In genomic region chr9:16986441-16987387, GRCh38 we compare ENCODE assay signal across 16 cellular contexts.
A peak's percentile ranks its signal among the peaks of the same experiment; 100 is the strongest.
DNase-seq lines count a peak whose midpoint lies in the region; ATAC-seq and TF ChIP-seq lines count a peak whose summit lies in the region.
"Had no signal": no experiment of that assay in that cellular context is flagged by ENCODE, and none has a peak within 500 bp of the region (broad histone marks: within the 10 kb centered on the region; RNA-seq: fewer than 3 reads in every experiment).

No MANE protein-coding gene starts in this region.

- H3K27me3 ChIP-seq in esophagus muscularis mucosa: no peaks in the 10 kb centered on the region
- no peaks in the 10 kb centered on the region for H3K27me3 ChIP-seq in neural progenitor cell
- H3K27me3 ChIP-seq in H7 (ENCODE audit: control insufficient read depth, insufficient read depth, low read length): no peaks in the 10 kb centered on the region
- H3K27me3 ChIP-seq in naive thymus-derived CD4-positive, alpha-beta T cell (ENCODE audit: control insufficient read depth in 2 of 2, insufficient read depth in 2 of 2, low read length in 2 of 2): no peaks in the 10 kb centered on the region
- H3K27me3 ChIP-seq: BE2C had no signal

- no peaks in the 10 kb centered on the region for H3K36me3 Mint-ChIP-seq in neural progenitor cell
- no peaks in the 10 kb centered on the region for H3K36me3 Mint-ChIP-seq in naive thymus-derived CD4-positive, alpha-beta T cell
- H3K36me3 Mint-ChIP-seq: mesothelial cell of epicardium had no signal

- no peak overlapping the region for H3K27ac Mint-ChIP-seq in neural progenitor cell
- no peak overlapping the region for H3K27ac Mint-ChIP-seq in naive thymus-derived CD4-positive, alpha-beta T cell
- H3K27ac Mint-ChIP-seq: activated T-helper 1 cell treated with anti-CD3 and anti-CD28 coated beads, Interleukin-12 subunit alpha, Interleukin-12 subunit beta, Interleukin-2, Interleukin-4 antibody, amounts not matched to agents 30 ng/mL and 10 ng/mL and 1 ng/mL, durations not matched to agents 14 hours and 24 hours and 36 hours; H9; mesothelial cell of epicardium had no signal

- intact Hi-C loops in esophagus muscularis mucosa (cut with DNase I): no loop called here
- intact Hi-C loops in naive thymus-derived CD4-positive, alpha-beta T cell (cut with micrococcal nuclease): no loop called here

- H3K4me3 ChIP-seq in AG10803 (ENCODE audit: low read length) (no peak overlapping the region), NB4 (ENCODE audit: low read depth, low read length) (no peak overlapping the region), esophagus muscularis mucosa (peak overlapping the region in 2 of 4 donors; percentile 8 to 9), neural progenitor cell (no peak overlapping the region), H7 (ENCODE audit: insufficient read depth, low read depth, low read length) (no peak overlapping the region)
- no peak overlapping the region for H3K4me3 ChIP-seq in naive thymus-derived CD4-positive, alpha-beta T cell (ENCODE audit: low read length)

- WGBS in esophagus muscularis mucosa: 34% methylated on average over 6 of the region's 6 CpGs

- H3K4me3 Mint-ChIP-seq in neural progenitor cell: no peak overlapping the region
- H3K4me3 Mint-ChIP-seq in naive thymus-derived CD4-positive, alpha-beta T cell: no peak overlapping the region
- H3K4me3 Mint-ChIP-seq: activated T-helper 1 cell treated with anti-CD3 and anti-CD28 coated beads, Interleukin-12 subunit alpha, Interleukin-12 subunit beta, Interleukin-2, Interleukin-4 antibody, amounts not matched to agents 30 ng/mL and 10 ng/mL and 1 ng/mL, durations not matched to agents 14 hours and 24 hours and 36 hours; H9; mesothelial cell of epicardium had no signal

- peak overlapping the region; percentile 47 for H2AFZ ChIP-seq in neural progenitor cell (replicated peaks)

- H3F3A ChIP-seq in neural progenitor cell (ENCODE audit: low read depth): no peaks in the 10 kb centered on the region

- H3K4me2 ChIP-seq in neural progenitor cell: no peak overlapping the region

- H3K27ac ChIP-seq in esophagus muscularis mucosa (replicated peaks in 1 of 4) (peak overlapping the region; percentile 81 to 87 (median 82)), neural progenitor cell (no peak overlapping the region)
- H3K27ac ChIP-seq in naive thymus-derived CD4-positive, alpha-beta T cell (ENCODE audit: low read depth, low read length): no peak overlapping the region

- TF ChIP-seq CTCF in AG10803 (conservative IDR thresholded peaks at IDR 0.05; ENCODE audit: low read length) (no peak; the same call in 1 of the 2 replicates), NB4 (IDR thresholded peaks at IDR 0.05; ENCODE audit: low read depth, low read length) (no peak), esophagus muscularis mucosa (IDR thresholded peaks at IDR 0.05) (no peak), neural progenitor cell (IDR thresholded peaks at IDR 0.05) (no peak)

- no peaks in the 10 kb centered on the region for H4K20me1 ChIP-seq in neural progenitor cell (ENCODE audit: low read depth)

- H3K36me3 ChIP-seq in esophagus muscularis mucosa (no peaks in the 10 kb centered on the region), neural progenitor cell (no peaks in the 10 kb centered on the region), H7 (replicated peaks; ENCODE audit: control insufficient read depth, insufficient read depth, low read length) (no peaks in the 10 kb centered on the region)
- no peaks in the 10 kb centered on the region for H3K36me3 ChIP-seq in naive thymus-derived CD4-positive, alpha-beta T cell (ENCODE audit: control insufficient read depth in 2 of 3, insufficient read depth in 3 of 3, low read length in 3 of 3)
- H3K36me3 ChIP-seq: BE2C had no signal

- H3K9ac ChIP-seq in neural progenitor cell: no peak overlapping the region

- no peak for TF ChIP-seq EP300 in esophagus muscularis mucosa (IDR thresholded peaks at IDR 0.05)

- POLR2A ChIA-PET in naive thymus-derived CD4-positive, alpha-beta T cell (lab: Charles Lee): no interaction called here

- no peak for ATAC-seq in naive thymus-derived CD4-positive, alpha-beta T cell
- ATAC-seq: activated CD4-positive, CD25-positive, alpha-beta regulatory T cell treated with anti-CD3 and anti-CD28 coated beads, Interleukin-2, amount 50 U/mL, for 24 hours had no signal

- peaks cover 4% of the 10 kb centered on the region for H3K27me3 Mint-ChIP-seq in neural progenitor cell (ENCODE audit: insufficient read depth, low read depth)
- H3K27me3 Mint-ChIP-seq in naive thymus-derived CD4-positive, alpha-beta T cell: no peaks in the 10 kb centered on the region

- TF ChIP-seq POLR2A in NB4 (IDR thresholded peaks at IDR 0.05; ENCODE audit: extremely low read depth, insufficient read length) (no peak), esophagus muscularis mucosa (IDR thresholded peaks at IDR 0.05; ENCODE audit: low read depth) (no peak)

- peaks cover 0 to 32% (median 23%) of the 10 kb centered on the region in 4 donors for H3K4me1 ChIP-seq in esophagus muscularis mucosa
- peaks cover 7% of the 10 kb centered on the region for H3K4me1 ChIP-seq in neural progenitor cell
- no peaks in the 10 kb centered on the region for H3K4me1 ChIP-seq in naive thymus-derived CD4-positive, alpha-beta T cell (ENCODE audit: control insufficient read depth in 2 of 2, insufficient read depth in 2 of 2, low read length in 2 of 2)
- H3K4me1 ChIP-seq: BE2C had no signal

- peaks cover 18% of the 10 kb centered on the region for H3K4me1 Mint-ChIP-seq in neural progenitor cell
- H3K4me1 Mint-ChIP-seq in naive thymus-derived CD4-positive, alpha-beta T cell: no peaks in the 10 kb centered on the region

- H3K9me3 Mint-ChIP-seq in neural progenitor cell: peaks cover 2% of the 10 kb centered on the region
- H3K9me3 Mint-ChIP-seq in naive thymus-derived CD4-positive, alpha-beta T cell: peaks cover 0 to 12% (median 0%) of the 10 kb centered on the region in 11 donors
- H3K9me3 Mint-ChIP-seq: H9, mesothelial cell of epicardium had no signal

- DNase-seq in AG10803 (ENCODE audit: low read depth): peak; percentile 90
- DNase-seq in NB4 (ENCODE audit: low read depth): peak; percentile 61
- no peak for DNase-seq in esophagus muscularis mucosa (ENCODE audit: extremely low spot score)
- no peak for DNase-seq in neural progenitor cell (ENCODE audit: low spot score)
- DNase-seq in H7: no peak
- DNase-seq in NCI-H1417 treated with DMSO at 0.1 percent for 48 hours (lab: John Stamatoyannopoulos, UW): no peak
- no peak for DNase-seq in NK-92 (lab: John Stamatoyannopoulos, UW; ENCODE audit: unreplicated experiment)
- no peak for DNase-seq in naive thymus-derived CD4-positive, alpha-beta T cell
- DNase-seq: BE2C, H9, NCI-H1105 treated with DMSO at 0.1 percent for 48 hours, NCI-H524, SHP77 treated with DMSO at 0.1 percent for 48 hours had no signal

- H3K9me3 ChIP-seq in esophagus muscularis mucosa (no peaks in the 10 kb centered on the region), neural progenitor cell (ENCODE audit: low read depth) (no peaks in the 10 kb centered on the region)
- no peaks in the 10 kb centered on the region for H3K9me3 ChIP-seq in naive thymus-derived CD4-positive, alpha-beta T cell (ENCODE audit: control insufficient read depth in 2 of 3, low read length in 3 of 3)
- H3K9me3 ChIP-seq: BE2C had no signal

- CTCF ChIA-PET in naive thymus-derived CD4-positive, alpha-beta T cell (lab: Charles Lee): no interaction called here

- H3K79me2 ChIP-seq in neural progenitor cell (ENCODE audit: low read depth): no peaks in the 10 kb centered on the region

Comparison
In these comparisons a context has a peak if more than half of its experiments do, and no peak if none do; other contexts are left out.
1. DNase-seq: peak in AG10803 (single experiment) and NB4 (single experiment); none in esophagus muscularis mucosa (single experiment), neural progenitor cell (single experiment), H7 (single experiment), NCI-H1417 treated with DMSO at 0.1 percent for 48 hours (single experiment), NK-92 (single experiment) and naive thymus-derived CD4-positive, alpha-beta T cell (0 of 9).
2. H3K27ac ChIP-seq: peak in esophagus muscularis mucosa (4 of 4); none in neural progenitor cell (single experiment) and naive thymus-derived CD4-positive, alpha-beta T cell (single experiment).